In genomic region chr13:113641426-113641825, GRCh38 we compare ENCODE assay signal across 34 cellular contexts. TPM values are rescaled to one million over a fixed set of nuclear protein-coding genes. Genes with fewer than 3 reads are reported as not detected.
"Had no signal": no experiment of that assay in that cellular context is flagged by ENCODE, and none has a peak within 500 bp of the region (broad histone marks: within the 10 kb centered on the region; RNA-seq: fewer than 3 reads in every experiment).

No MANE protein-coding gene starts in this region.

- H3K27me3 ChIP-seq: hepatocyte, pancreas, thyroid gland had no signal

- H3K9me3 ChIP-seq: neutrophil, pancreas, thyroid gland had no signal

- H3K4me1 ChIP-seq: pancreas had no signal

- H3K9me3 Mint-ChIP-seq: activated B cell treated with CpG ODN at 0.5 μM for 24 hours; activated naive CD8-positive, alpha-beta T cell treated with anti-CD3 and anti-CD28 coated beads, Interleukin-2, amount 50 U/mL, for 24 hours; activated T-helper 1 cell treated with anti-CD3 and anti-CD28 coated beads, Interleukin-12 subunit alpha, Interleukin-12 subunit beta, Interleukin-2, Interleukin-4 antibody, amounts not matched to agents 30 ng/mL and 10 ng/mL and 1 ng/mL, durations not matched to agents 14 hours and 24 hours and 36 hours; effector memory CD8-positive, alpha-beta T cell; immature natural killer cell had no signal

- ATAC-seq: activated CD4-positive, alpha-beta T cell treated with anti-CD3 and anti-CD28 coated beads for 36 hours; activated naive CD8-positive, alpha-beta T cell treated with anti-CD3 and anti-CD28 coated beads, Interleukin-2, amount 50 U/mL, for 24 hours; effector memory CD8-positive, alpha-beta T cell; esophagus mucosa; left ventricle myocardium superior; pancreas; right cardiac atrium had no signal

- DNase-seq: activated B cell treated with CpG ODN at 0.5 μM for 24 hours; activated CD4-positive, alpha-beta T cell treated with anti-CD3 and anti-CD28 coated beads for 36 hours; activated CD4-positive, alpha-beta T cell treated with anti-CD3 and anti-CD28 coated beads, Interleukin-2, amount 50 U/mL, for 4 hours; activated gamma-delta T cell; activated naive CD4-positive, alpha-beta T cell treated with anti-CD3 and anti-CD28 coated beads, Interleukin-2, amount 50 U/mL, for 16 hours; activated naive CD8-positive, alpha-beta T cell treated with anti-CD3 and anti-CD28 coated beads, Interleukin-2, amount 50 U/mL, for 24 hours; anterior cingulate cortex; caudate nucleus; effector memory CD8-positive, alpha-beta T cell; foreskin melanocyte; immature natural killer cell; kidney glomerular epithelial cell; left ventricle myocardium superior; right cardiac atrium; stimulated activated CD8-positive, alpha-beta memory T cell treated with anti-CD3 and anti-CD28 coated beads, Interleukin-4, amount 100 ng/mL, for 48 hours; stimulated activated naive CD4-positive, alpha-beta T cell; T-helper 9 cell; thyroid gland had no signal

- H3K27ac ChIP-seq: hepatocyte, neutrophil, pancreas, skin epidermis had no signal

- H3K4me3 ChIP-seq: hepatocyte, pancreas, skin epidermis, thyroid gland had no signal

- H3K27me3 Mint-ChIP-seq: activated B cell treated with CpG ODN at 0.5 μM for 24 hours; activated CD4-positive, alpha-beta T cell treated with anti-CD3 and anti-CD28 coated beads for 36 hours; activated naive CD8-positive, alpha-beta T cell treated with anti-CD3 and anti-CD28 coated beads, Interleukin-2, amount 50 U/mL, for 24 hours; brain; effector memory CD8-positive, alpha-beta T cell had no signal

- H3K27ac Mint-ChIP-seq: activated B cell treated with CpG ODN at 0.5 μM for 24 hours; activated CD4-positive, alpha-beta T cell treated with anti-CD3 and anti-CD28 coated beads for 36 hours; activated naive CD8-positive, alpha-beta T cell treated with anti-CD3 and anti-CD28 coated beads, Interleukin-2, amount 50 U/mL, for 24 hours; activated T-helper 1 cell treated with anti-CD3 and anti-CD28 coated beads, Interleukin-12 subunit alpha, Interleukin-12 subunit beta, Interleukin-2, Interleukin-4 antibody, amounts not matched to agents 30 ng/mL and 10 ng/mL and 1 ng/mL, durations not matched to agents 14 hours and 24 hours and 36 hours; brain; effector memory CD8-positive, alpha-beta T cell; immature natural killer cell; nephron had no signal

- H3K4me3 Mint-ChIP-seq: activated B cell treated with CpG ODN at 0.5 μM for 24 hours; activated CD4-positive, alpha-beta T cell treated with anti-CD3 and anti-CD28 coated beads for 36 hours; activated naive CD8-positive, alpha-beta T cell treated with anti-CD3 and anti-CD28 coated beads, Interleukin-2, amount 50 U/mL, for 24 hours; activated T-helper 1 cell treated with anti-CD3 and anti-CD28 coated beads, Interleukin-12 subunit alpha, Interleukin-12 subunit beta, Interleukin-2, Interleukin-4 antibody, amounts not matched to agents 30 ng/mL and 10 ng/mL and 1 ng/mL, durations not matched to agents 14 hours and 24 hours and 36 hours; brain; effector memory CD8-positive, alpha-beta T cell; immature natural killer cell; nephron had no signal

RNA-seq across cellular contexts. Expression of gene ATP4B, which starts 16.6 kb away (rescaled TPM):
- total RNA-seq: activated B cell treated with CpG ODN at 0.5 μM for 24 hours; activated CD4-positive, alpha-beta T cell treated with anti-CD3 and anti-CD28 coated beads for 36 hours; activated CD8-positive, alpha-beta memory T cell treated with anti-CD3 and anti-CD28 coated beads for 36 hours; activated T-helper 1 cell treated with anti-CD3 and anti-CD28 coated beads, Interleukin-12 subunit alpha, Interleukin-12 subunit beta, Interleukin-2, Interleukin-4 antibody, amounts not matched to agents 30 ng/mL and 10 ng/mL and 1 ng/mL, durations not matched to agents 14 hours and 24 hours and 36 hours; dermis microvascular lymphatic vessel endothelial cell; endothelial cell of umbilical vein; esophagus mucosa; left ventricle myocardium superior; myocyte; pancreas; right cardiac atrium; subcutaneous adipose tissue; T-helper 1 cell treated with Interleukin-12 subunit alpha and Interleukin-12 subunit beta and Interleukin-4 antibody, amounts not matched to agents 30 ng/mL and 1 ng/mL, for 36 hours; thyroid gland; urinary bladder had no signal
- polyA plus RNA-seq: immature natural killer cell, pancreas, right cardiac atrium, urinary bladder had no signal

RNA-seq across cellular contexts. Expression of gene GRK1, which starts 25.6 kb away (rescaled TPM):
- total RNA-seq: activated T-helper 1 cell treated with anti-CD3 and anti-CD28 coated beads, Interleukin-12 subunit alpha, Interleukin-12 subunit beta, Interleukin-2, Interleukin-4 antibody, amounts not matched to agents 30 ng/mL and 10 ng/mL and 1 ng/mL, durations not matched to agents 14 hours and 24 hours and 36 hours; dermis microvascular lymphatic vessel endothelial cell; endothelial cell of umbilical vein; esophagus mucosa; myocyte; pancreas; pulmonary artery endothelial cell; subcutaneous adipose tissue had no signal
- polyA plus RNA-seq: endothelial cell of umbilical vein, hepatocyte, immature natural killer cell had no signal
